Comparison of ENCODE assay signal across 9 cellular contexts in genomic region chr1:201361652-201362504, GRCh38. TPM values are rescaled to one million over a fixed set of nuclear protein-coding genes. Genes with fewer than 3 reads are reported as not detected.
A peak's percentile ranks its signal among the peaks of the same experiment; 100 is the strongest.
DNase-seq lines count a peak whose midpoint lies in the region; ATAC-seq, FAIRE-seq and TF ChIP-seq lines count a peak whose summit lies in the region.
"Had no signal": no experiment of that assay in that cellular context is flagged by ENCODE, and none has a peak within 500 bp of the region (broad histone marks: within the 10 kb centered on the region; RNA-seq: fewer than 3 reads in every experiment).

No MANE protein-coding gene starts in this region.

- H3K27me3 Mint-ChIP-seq in H9 (ENCODE audit: low read depth), result peaks cover 3% of the 10 kb centered on the region

- no peak overlapping the region for H3K14ac ChIP-seq in H9 (ENCODE audit: insufficient read depth, low read length)

- no peak overlapping the region for H2AFZ ChIP-seq in H9 (ENCODE audit: low read length)

- peak; percentile 97 for TF ChIP-seq CTCF in D721Med (IDR thresholded peaks at IDR 0.05; ENCODE audit: insufficient read depth, missing control alignments)
- TF ChIP-seq CTCF in H9 (conservative IDR thresholded peaks at IDR 0.05), result peak; percentile 96
- TF ChIP-seq CTCF in Peyer's patch (IDR thresholded peaks at IDR 0.05), result peak in 4 of 6 experiments; percentile 57 to 84 (median 78)
- TF ChIP-seq CTCF in lung (IDR thresholded peaks at IDR 0.05; ENCODE audit: control extremely low read depth, extremely low read depth), result peak; percentile 55

- no peak overlapping the region for H2BK20ac ChIP-seq in H9 (ENCODE audit: low read depth, low read length, poor library complexity, severe bottlenecking)

- no peak overlapping the region for H4K8ac ChIP-seq in H9 (replicated peaks; ENCODE audit: insufficient read length, low read depth, low read length)

- no peak for FAIRE-seq in D721Med (lab: Jason Lieb, UNC)

- no peaks in the 10 kb centered on the region for H4K20me1 ChIP-seq in H9 (ENCODE audit: control insufficient read depth, insufficient read depth, insufficient read length)

- no peak overlapping the region for H3K56ac ChIP-seq in H9 (ENCODE audit: insufficient read length, low read depth, low read length)

- no peak overlapping the region for H3K4ac ChIP-seq in H9 (ENCODE audit: low read depth, low read length)

- H3K27ac Mint-ChIP-seq in H9, result peak overlapping the region in 1 of 3 experiments; percentile 85; a peak in 1 of 7 replicates

- H3K79me1 ChIP-seq in H9 (ENCODE audit: insufficient read depth, low read depth, low read length, poor library complexity, severe bottlenecking), result no peaks in the 10 kb centered on the region

- H3K27ac ChIP-seq in H9 (ENCODE audit: insufficient read length, low read depth, low read length), result no peak overlapping the region
- H3K27ac ChIP-seq in Peyer's patch, result no peak overlapping the region
- peak overlapping the region in 1 of 2 donors; percentile 39 for H3K27ac ChIP-seq in lung (ENCODE audit: low read depth in 1 of 2, low read length in 1 of 2)
- H3K27ac ChIP-seq: neutrophil had no signal

- no peak overlapping the region for H4K91ac ChIP-seq in H9 (ENCODE audit: insufficient read length, low read depth, low read length)

- H3K4me2 ChIP-seq in H9 (ENCODE audit: insufficient read depth, insufficient read length, low read length), result no peak overlapping the region

- no peak overlapping the region for H4K5ac ChIP-seq in H9 (ENCODE audit: insufficient read length, low read depth, low read length)

- no peak overlapping the region for H3K9ac ChIP-seq in H9 (ENCODE audit: extremely low read depth, insufficient read length, low read length)

- H3K79me2 ChIP-seq in H9 (ENCODE audit: insufficient read depth, low read length), result no peaks in the 10 kb centered on the region

- H3K36me3 Mint-ChIP-seq in H9 (ENCODE audit: insufficient read depth in 1 of 3, low read depth in 3 of 3), result no peaks in the 10 kb centered on the region

- no peak overlapping the region for H2BK120ac ChIP-seq in H9 (ENCODE audit: low read depth, low read length, poor library complexity, severe bottlenecking)

- H2BK12ac ChIP-seq in H9 (ENCODE audit: insufficient read length, low read depth, low read length), result no peak overlapping the region

- H3K4me1 Mint-ChIP-seq in H9, result peaks cover 13 to 23% of the 10 kb centered on the region in 2 experiments

- H2BK5ac ChIP-seq in H9 (ENCODE audit: insufficient read length, low read length), result no peak overlapping the region

- no CpG with 5 or more reads among the region's 10 CpGs for WGBS in H9 (ENCODE audit: extremely low coverage, insufficient read length, low lambda C conversion rate)
- 48% methylated on average over 10 of the region's 10 CpGs for WGBS in lung, 2 donors

- no peak overlapping the region for H3K23ac ChIP-seq in H9 (ENCODE audit: insufficient read length, low read depth, low read length)

- no peak overlapping the region for H2AK5ac ChIP-seq in H9 (ENCODE audit: insufficient read length, low read length)

- no peaks in the 10 kb centered on the region for H3K27me3 ChIP-seq in H9 (ENCODE audit: insufficient read depth, low read length)
- no peaks in the 10 kb centered on the region for H3K27me3 ChIP-seq in Peyer's patch
- H3K27me3 ChIP-seq in lung (ENCODE audit: control insufficient read depth, insufficient read depth), result no peaks in the 10 kb centered on the region

- no peak for TF ChIP-seq POLR2A in Peyer's patch (IDR thresholded peaks at IDR 0.05)

- H3K4me1 ChIP-seq in H9 (ENCODE audit: insufficient read depth, low read length) (no peaks in the 10 kb centered on the region), Peyer's patch (no peaks in the 10 kb centered on the region), lung (ENCODE audit: control insufficient read depth in 2 of 2, insufficient read depth in 2 of 2, low read length in 2 of 2) (peaks cover 0 to 8% of the 10 kb centered on the region in 2 donors)

- no peaks in the 10 kb centered on the region for H3K23me2 ChIP-seq in H9 (ENCODE audit: insufficient read length, low read depth, low read length, poor library complexity, severe bottlenecking)

- H3K4me3 ChIP-seq in Peyer's patch (no peak overlapping the region), lung (no peak overlapping the region)

- H3T11ph ChIP-seq in H9 (ENCODE audit: low read length), result no peak overlapping the region

- no peaks in the 10 kb centered on the region for H3K9me3 Mint-ChIP-seq in H9

- peak; percentile 99 for DNase-seq in D721Med (ENCODE audit: insufficient read length, low spot score)
- DNase-seq in H9, result peak; percentile 86
- peak in 2 of 3 donors; percentile 59 to 60 for DNase-seq in Peyer's patch
- DNase-seq in dermis microvascular lymphatic vessel endothelial cell (ENCODE audit: low read depth in 2 of 2), result peak; percentile 18 to 50
- DNase-seq in lung (ENCODE audit: low spot score), result no peak
- no peak for DNase-seq in T-helper 1 cell

- no peaks in the 10 kb centered on the region for H3K9me3 ChIP-seq in H9 (ENCODE audit: control insufficient read depth, low read depth, low read length)
- no peaks in the 10 kb centered on the region for H3K9me3 ChIP-seq in Peyer's patch
- no peaks in the 10 kb centered on the region for H3K9me3 ChIP-seq in lung (ENCODE audit: control insufficient read depth in 2 of 2, insufficient read depth in 1 of 2, low read length in 1 of 2)
- H3K9me3 ChIP-seq: neutrophil had no signal

- H3K36me3 ChIP-seq in Peyer's patch (no peaks in the 10 kb centered on the region), lung (ENCODE audit: control insufficient read depth in 2 of 2, insufficient read depth in 2 of 2, low read length in 2 of 2) (peaks cover 0 to 2% of the 10 kb centered on the region in 2 donors)
- H3K36me3 ChIP-seq: neutrophil had no signal

- H3K4me3 Mint-ChIP-seq in H9, result no peak overlapping the region

- no peak overlapping the region for H3K18ac ChIP-seq in H9 (ENCODE audit: insufficient read length, low read depth, low read length)

- no peak overlapping the region for H2BK15ac ChIP-seq in H9 (ENCODE audit: low read depth, low read length)

- ATAC-seq in lung (ENCODE audit: insufficient read depth, low FRiP score), result no peak
- no peak for ATAC-seq in HG03196 (IDR thresholded peaks at IDR 0.05; ENCODE audit: unreplicated experiment)
- no peak for ATAC-seq in HG02870 (IDR thresholded peaks at IDR 0.05; ENCODE audit: unreplicated experiment)

RNA-seq across cellular contexts. Expression of gene TNNT2, which starts 15.6 kb away (rescaled TPM):
- total RNA-seq in H9 (2021), result 5.9 and 8.6 TPM in 2 replicates
- 1 to 10 TPM in 1 of 4 donors, under 1 TPM in 1, not detected in 2; 0.40 to 3.7 TPM for total RNA-seq in Peyer's patch
- total RNA-seq in dermis microvascular lymphatic vessel endothelial cell, result not detected in 2 replicates
- 1 to 10 TPM; 2.0 to 6.8 TPM for total RNA-seq in lung
- polyA plus RNA-seq in lung, result 10 to 100 TPM in 1 of 2 donors, 1 to 10 TPM in 1; 4.0 to 10.4 TPM

RNA-seq across cellular contexts. Expression of gene LAD1, which starts 37.2 kb away (rescaled TPM):
- total RNA-seq in H9 (2021), result 29.0 and 30.1 TPM in 2 replicates
- 100 to 1,000 TPM; 106 to 224 (median 192) TPM for total RNA-seq in Peyer's patch
- not detected in 2 replicates for total RNA-seq in dermis microvascular lymphatic vessel endothelial cell
- 10 to 100 TPM; 17.8 to 37.8 TPM for total RNA-seq in lung
- 10 to 100 TPM; 39.6 to 63.8 TPM for polyA plus RNA-seq in lung

RNA-seq across cellular contexts. Expression of gene TNNI1, which starts 59.7 kb away (rescaled TPM):
- total RNA-seq in H9 (2021) (0.29 TPM in 1 of 2 replicates, not detected in the other), Peyer's patch (under 1 TPM in 1 of 4 donors, not detected in 3; 0.13 TPM), dermis microvascular lymphatic vessel endothelial cell (not detected in 2 replicates), lung (under 1 TPM; 0.06 to 0.88 TPM)
- under 1 TPM; 0.11 to 0.63 TPM for polyA plus RNA-seq in lung

Comparison
In these comparisons a context has a peak if more than half of its experiments do, and no peak if none do; other contexts are left out.
1. DNase-seq: peak in D721Med (single experiment), H9 (single experiment), Peyer's patch (2 of 3) and dermis microvascular lymphatic vessel endothelial cell (2 of 2); none in lung (single experiment) and T-helper 1 cell (0 of 5).
2. RNA of gene LAD1, which starts 37.2 kb away (total RNA-seq): 106 to 224 TPM in Peyer's patch, 17.8 to 37.8 TPM in lung and 29.0 to 30.1 TPM in H9; not detected in dermis microvascular lymphatic vessel endothelial cell; every median in the first group is over 10 times any median in the second.
3. Peak in every context shown above with its lines, with median percentiles within 50 percentile points of each other: CTCF ChIP-seq.